ENCODE assay signal across 16 cellular contexts in the genomic region with DNA sequence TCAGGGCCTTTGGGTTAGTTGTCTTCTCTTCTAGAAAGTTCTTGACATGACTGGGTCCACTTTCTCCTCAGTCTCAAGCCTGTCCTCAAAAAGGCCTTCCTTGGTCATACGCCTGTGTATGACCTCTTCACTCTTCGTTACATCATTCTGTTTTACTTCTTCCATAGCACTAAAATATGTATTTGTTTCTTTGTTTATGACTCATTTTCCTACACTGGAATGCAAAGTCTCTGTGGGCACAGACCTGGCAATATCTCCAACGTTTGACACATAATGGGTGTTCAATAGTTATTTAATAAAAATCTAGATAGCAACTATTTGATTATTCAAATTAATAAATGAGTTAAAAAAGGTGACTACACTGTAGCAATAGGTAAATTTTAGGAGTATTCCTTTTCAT.
"Had no signal": no experiment of that assay in that cellular context is flagged by ENCODE, and none has a peak within 500 bp of the region (broad histone marks: within the 10 kb centered on the region; RNA-seq: fewer than 3 reads in every experiment).

No MANE protein-coding gene starts in this region.

- H3K9me3 ChIP-seq: neutrophil had no signal

- H3K27me3 ChIP-seq: gastrocnemius medialis, heart right ventricle had no signal

- ATAC-seq: gastrocnemius medialis; heart right ventricle; left lobe of liver; mucosa of descending colon; naive thymus-derived CD8-positive, alpha-beta T cell; sciatic nerve had no signal

- H3K36me3 ChIP-seq: gastrocnemius medialis, heart right ventricle, neutrophil had no signal

- H3K4me3 ChIP-seq: coronary artery, gastrocnemius medialis, heart right ventricle, mucosa of descending colon, skin epidermis had no signal

- H3K27ac ChIP-seq: coronary artery, gastrocnemius medialis, heart right ventricle, neutrophil, skin epidermis had no signal

- DNase-seq: effector CD4-positive, alpha-beta T cell; endodermal cell; gastrocnemius medialis; heart right ventricle; hypothalamus; islet precursor cell; mucosa of descending colon; naive thymus-derived CD8-positive, alpha-beta T cell; posterior cingulate gyrus; stimulated activated CD4-positive, alpha-beta T cell treated with anti-CD3 and anti-CD28 coated beads, Interleukin-12 subunit alpha, Interleukin-12 subunit beta, amount 100 ng/mL, for 4 hours; stimulated activated naive CD4-positive, alpha-beta T cell treated with Interleukin-2 at 50 U/mL for 16 hours had no signal
